In genomic region chr17:43701318-43701743, GRCh38 we compare ENCODE assay signal across 9 cellular contexts. TPM values are rescaled to one million over a fixed set of nuclear protein-coding genes. Genes with fewer than 3 reads are reported as not detected.
DNase-seq lines count a peak whose midpoint lies in the region; ATAC-seq and TF ChIP-seq lines count a peak whose summit lies in the region.
"Had no signal": no experiment of that assay in that cellular context is flagged by ENCODE, and none has a peak within 500 bp of the region (broad histone marks: within the 10 kb centered on the region; RNA-seq: fewer than 3 reads in every experiment).

No MANE protein-coding gene starts in this region.

- H3K36me3 Mint-ChIP-seq in activated CD4-positive, alpha-beta T cell treated with anti-CD3 and anti-CD28 coated beads, Interleukin-2, amount 10 ng/mL, durations not matched to agents 7 days and 5 days (ENCODE audit: low read depth), result no peaks in the 10 kb centered on the region
- H3K36me3 Mint-ChIP-seq in T-cell (no peaks in the 10 kb centered on the region), Calu3 (ENCODE audit: insufficient read depth, unreplicated experiment) (no peaks in the 10 kb centered on the region)
- H3K36me3 Mint-ChIP-seq in stimulated activated naive CD8-positive, alpha-beta T cell treated with anti-CD3 and anti-CD28 coated beads, Interleukin-15, Interleukin-2, amounts not matched to agents 100 ng/mL and 50 ng/mL, for 24 hours (ENCODE audit: low read depth), result no peaks in the 10 kb centered on the region
- H3K36me3 Mint-ChIP-seq: CD4-positive, alpha-beta memory T cell had no signal

- CTCF ChIA-PET in activated CD4-positive, alpha-beta T cell treated with anti-CD3 and anti-CD28 coated beads, Interleukin-2, amount 10 ng/mL, durations not matched to agents 7 days and 5 days (lab: Charles Lee), result interaction anchor here (0.6 to 12.8 kb wide), 8 partner anchors 11 to 308 kb away, joined by 3 to 135 read pairs (median 4); partner anchors contain the start of genes DUSP3 and SOST
- CTCF ChIA-PET in T-cell (lab: Charles Lee) (interaction anchor here (0.6 to 2.3 kb wide), 5 partner anchors 9 to 257 kb away, joined by 3 to 9 read pairs (median 5); no protein-coding TSS in a partner anchor), Calu3 (lab: Charles Lee) (interaction anchor here (0.6 to 0.7 kb wide), 2 partner anchors 9 to 83 kb away, joined by 3 read pairs; no protein-coding TSS in a partner anchor)

- peaks cover 15% of the 10 kb centered on the region for H3K4me1 Mint-ChIP-seq in activated CD4-positive, alpha-beta T cell treated with anti-CD3 and anti-CD28 coated beads, Interleukin-2, amount 10 ng/mL, durations not matched to agents 7 days and 5 days
- H3K4me1 Mint-ChIP-seq in T-cell (peaks cover 0 to 10% (median 8%) of the 10 kb centered on the region in 3 donors), Calu3 (ENCODE audit: low read depth, unreplicated experiment) (no peaks in the 10 kb centered on the region)
- H3K4me1 Mint-ChIP-seq in stimulated activated naive CD8-positive, alpha-beta T cell treated with anti-CD3 and anti-CD28 coated beads, Interleukin-15, Interleukin-2, amounts not matched to agents 100 ng/mL and 50 ng/mL, for 24 hours (ENCODE audit: low read depth), result peaks cover 17% of the 10 kb centered on the region

- BruUV-seq in Calu3 (replicated peaks; lab: Mats Ljungman, UMichigan), result no TSS peak

- H3K4me3 Mint-ChIP-seq in activated CD4-positive, alpha-beta T cell treated with anti-CD3 and anti-CD28 coated beads, Interleukin-2, amount 10 ng/mL, durations not matched to agents 7 days and 5 days, result no peak overlapping the region
- H3K4me3 Mint-ChIP-seq in T-cell (no peak overlapping the region), Calu3 (ENCODE audit: low read depth, unreplicated experiment) (no peak overlapping the region)
- H3K4me3 Mint-ChIP-seq in stimulated activated naive CD8-positive, alpha-beta T cell treated with anti-CD3 and anti-CD28 coated beads, Interleukin-15, Interleukin-2, amounts not matched to agents 100 ng/mL and 50 ng/mL, for 24 hours, result peak overlapping the region; percentile 54

- peaks cover 3% of the 10 kb centered on the region for H3K9me3 Mint-ChIP-seq in activated CD4-positive, alpha-beta T cell treated with anti-CD3 and anti-CD28 coated beads, Interleukin-2, amount 10 ng/mL, durations not matched to agents 7 days and 5 days
- H3K9me3 Mint-ChIP-seq in T-cell, result no peaks in the 10 kb centered on the region
- H3K9me3 Mint-ChIP-seq in stimulated activated naive CD8-positive, alpha-beta T cell treated with anti-CD3 and anti-CD28 coated beads, Interleukin-15, Interleukin-2, amounts not matched to agents 100 ng/mL and 50 ng/mL, for 24 hours, result no peaks in the 10 kb centered on the region
- H3K9me3 Mint-ChIP-seq in Calu3 (ENCODE audit: low read depth, unreplicated experiment), result peaks cover 6% of the 10 kb centered on the region
- H3K9me3 Mint-ChIP-seq: CD4-positive, alpha-beta memory T cell had no signal

- intact Hi-C loops in Calu3 (cut with micrococcal nuclease; ENCODE audit: unreplicated experiment), result no loop called here

- H3K27me3 Mint-ChIP-seq in activated CD4-positive, alpha-beta T cell treated with anti-CD3 and anti-CD28 coated beads, Interleukin-2, amount 10 ng/mL, durations not matched to agents 7 days and 5 days, result peaks cover 13% of the 10 kb centered on the region
- H3K27me3 Mint-ChIP-seq in T-cell, result peaks cover 17 to 34% of the 10 kb centered on the region in 2 donors
- H3K27me3 Mint-ChIP-seq in stimulated activated naive CD8-positive, alpha-beta T cell treated with anti-CD3 and anti-CD28 coated beads, Interleukin-15, Interleukin-2, amounts not matched to agents 100 ng/mL and 50 ng/mL, for 24 hours, result peaks cover 26% of the 10 kb centered on the region
- H3K27me3 Mint-ChIP-seq in Calu3 (ENCODE audit: unreplicated experiment), result peaks cover 58% of the 10 kb centered on the region

- no peak overlapping the region for H3K27ac Mint-ChIP-seq in activated CD4-positive, alpha-beta T cell treated with anti-CD3 and anti-CD28 coated beads, Interleukin-2, amount 10 ng/mL, durations not matched to agents 7 days and 5 days
- H3K27ac Mint-ChIP-seq in T-cell (no peak overlapping the region), Calu3 (ENCODE audit: unreplicated experiment) (no peak overlapping the region)
- peak overlapping the region; percentile 77 for H3K27ac Mint-ChIP-seq in stimulated activated naive CD8-positive, alpha-beta T cell treated with anti-CD3 and anti-CD28 coated beads, Interleukin-15, Interleukin-2, amounts not matched to agents 100 ng/mL and 50 ng/mL, for 24 hours

- POLR2A ChIA-PET in activated CD4-positive, alpha-beta T cell treated with anti-CD3 and anti-CD28 coated beads, Interleukin-2, amount 10 ng/mL, durations not matched to agents 7 days and 5 days (lab: Charles Lee), result no interaction called here
- POLR2A ChIA-PET in T-cell (lab: Charles Lee), result interaction anchor here in 1 of 2 donors (0.6 kb wide), 1 partner anchor 401 kb away, joined by 9 read pairs; no protein-coding TSS in a partner anchor

- peak in 3 of 4 experiments; percentile 33 to 68 (median 43) for ATAC-seq in T-cell (replicated peaks in 1 of 4)

- TF ChIP-seq CTCF in Calu3 (IDR thresholded peaks at IDR 0.05; ENCODE audit: unreplicated experiment), result no peak

- DNase-seq in activated CD4-positive, alpha-beta T cell treated with anti-CD3 and anti-CD28 coated beads, Interleukin-2, amount 10 ng/mL, durations not matched to agents 7 days and 5 days, result peak; percentile 28
- no peak for DNase-seq in activated CD4-positive, alpha-beta T cell treated with anti-CD3 and anti-CD28 coated beads for 4 hours
- DNase-seq in T-cell, result peak in 29 of 34 experiments; percentile 2 to 59 (median 29)
- no peak for DNase-seq in epithelial cell of prostate (ENCODE audit: low read depth, low spot score)
- no peak for DNase-seq in caudate nucleus (lab: John Stamatoyannopoulos, UW)
- no peak for DNase-seq in SHP77 (lab: John Stamatoyannopoulos, UW)
- DNase-seq in Calu3, result no peak

- H3K27ac ChIP-seq in epithelial cell of prostate, result peak overlapping the region; percentile 51
- no peak overlapping the region for H3K27ac ChIP-seq in caudate nucleus (ENCODE audit: low read depth, low read length)

RNA-seq across cellular contexts. Expression of gene MEOX1, which starts 39.6 kb away (rescaled TPM):
- total RNA-seq in activated CD4-positive, alpha-beta T cell treated with anti-CD3 and anti-CD28 coated beads, Interleukin-2, amount 10 ng/mL, durations not matched to agents 7 days and 5 days, result 1 to 10 TPM; 5.1 to 6.6 TPM
- total RNA-seq in T-cell (1 to 10 TPM; 2.9 to 5.5 (median 3.6) TPM), Calu3 (2022) (not detected in 2 replicates)

RNA-seq across cellular contexts. Expression of gene SOST, which starts 57.3 kb away (rescaled TPM):
- not detected for total RNA-seq in activated CD4-positive, alpha-beta T cell treated with anti-CD3 and anti-CD28 coated beads, Interleukin-2, amount 10 ng/mL, durations not matched to agents 7 days and 5 days
- not detected for total RNA-seq in T-cell
- not detected in 2 replicates for total RNA-seq in Calu3 (2022)
- total RNA-seq: CD4-positive, alpha-beta memory T cell had no signal

Comparison
In these comparisons a context has a peak if more than half of its experiments do, and no peak if none do; other contexts are left out.
1. DNase-seq: peak in activated CD4-positive, alpha-beta T cell treated with anti-CD3 and anti-CD28 coated beads, Interleukin-2, amount 10 ng/mL, durations not matched to agents 7 days and 5 days (single experiment) and T-cell (29 of 34); none in activated CD4-positive, alpha-beta T cell treated with anti-CD3 and anti-CD28 coated beads for 4 hours (0 of 2), epithelial cell of prostate (single experiment), caudate nucleus (0 of 61), SHP77 (0 of 2) and Calu3 (single experiment).